Comparison of ENCODE assay signal across 18 cellular contexts in genomic region chr7:102272917-102273748, GRCh38.
"Had no signal": no experiment of that assay in that cellular context is flagged by ENCODE, and none has a peak within 500 bp of the region (broad histone marks: within the 10 kb centered on the region; RNA-seq: fewer than 3 reads in every experiment).

No MANE protein-coding gene starts in this region.

- H3K4me1 Mint-ChIP-seq: stimulated activated naive CD8-positive, alpha-beta T cell treated with anti-CD3 and anti-CD28 coated beads, Interleukin-15, amount 100 ng/mL, for 72 hours had no signal

- H3K4me3 ChIP-seq: left lung, skin epidermis, suprapubic skin, transverse colon, vagina had no signal

- H3K36me3 Mint-ChIP-seq: brain had no signal

- H3K4me3 Mint-ChIP-seq: activated CD4-positive, alpha-beta T cell treated with anti-CD3 and anti-CD28 coated beads, Interleukin-2, amount 10 ng/mL, durations not matched to agents 24 days and 14 days; activated CD8-positive, alpha-beta T cell treated with anti-CD3 and anti-CD28 coated beads for 36 hours; activated naive CD4-positive, alpha-beta T cell treated with anti-CD3 and anti-CD28 coated beads for 36 hours; activated T-cell treated with anti-CD3 and anti-CD28 coated beads, Interleukin-2, amount 50 U/mL, for 24 hours; brain; nephron; stimulated activated naive CD8-positive, alpha-beta T cell treated with anti-CD3 and anti-CD28 coated beads, Interleukin-15, amount 100 ng/mL, for 72 hours had no signal

- H3K27me3 ChIP-seq: dorsolateral prefrontal cortex, foreskin keratinocyte, left lung, suprapubic skin, transverse colon, vagina had no signal

- H3K4me1 ChIP-seq: foreskin keratinocyte, suprapubic skin had no signal

- H3K36me3 ChIP-seq: left lung, suprapubic skin, transverse colon, vagina had no signal

- H3K9me3 ChIP-seq: left lung, suprapubic skin, transverse colon, vagina had no signal

- H3K27ac Mint-ChIP-seq: activated CD4-positive, alpha-beta T cell treated with anti-CD3 and anti-CD28 coated beads, Interleukin-2, amount 10 ng/mL, durations not matched to agents 24 days and 14 days; activated CD8-positive, alpha-beta T cell treated with anti-CD3 and anti-CD28 coated beads for 36 hours; activated naive CD4-positive, alpha-beta T cell treated with anti-CD3 and anti-CD28 coated beads for 36 hours; activated T-cell treated with anti-CD3 and anti-CD28 coated beads, Interleukin-2, amount 50 U/mL, for 24 hours; nephron; progenitor cell of endocrine pancreas; stimulated activated naive CD8-positive, alpha-beta T cell treated with anti-CD3 and anti-CD28 coated beads, Interleukin-15, amount 100 ng/mL, for 72 hours had no signal

- H3K27ac ChIP-seq: dorsolateral prefrontal cortex, epithelial cell of prostate, foreskin keratinocyte, left lung, skin epidermis, suprapubic skin, vagina had no signal

- H3K9me3 Mint-ChIP-seq: activated CD4-positive, alpha-beta T cell treated with anti-CD3 and anti-CD28 coated beads, Interleukin-2, amount 10 ng/mL, durations not matched to agents 24 days and 14 days; activated CD8-positive, alpha-beta T cell treated with anti-CD3 and anti-CD28 coated beads for 36 hours; activated naive CD4-positive, alpha-beta T cell treated with anti-CD3 and anti-CD28 coated beads for 36 hours; activated T-cell treated with anti-CD3 and anti-CD28 coated beads, Interleukin-2, amount 50 U/mL, for 24 hours; brain; nephron; stimulated activated naive CD8-positive, alpha-beta T cell treated with anti-CD3 and anti-CD28 coated beads, Interleukin-15, amount 100 ng/mL, for 72 hours had no signal

- FAIRE-seq: colon, keratinocyte had no signal

- H3K27me3 Mint-ChIP-seq: activated CD4-positive, alpha-beta T cell treated with anti-CD3 and anti-CD28 coated beads, Interleukin-2, amount 10 ng/mL, durations not matched to agents 24 days and 14 days; activated CD8-positive, alpha-beta T cell treated with anti-CD3 and anti-CD28 coated beads for 36 hours; activated T-cell treated with anti-CD3 and anti-CD28 coated beads, Interleukin-2, amount 50 U/mL, for 24 hours; brain; stimulated activated naive CD8-positive, alpha-beta T cell treated with anti-CD3 and anti-CD28 coated beads, Interleukin-15, amount 100 ng/mL, for 72 hours had no signal
